Comparison of ENCODE assay signal across 8 cellular contexts in the genomic region with DNA sequence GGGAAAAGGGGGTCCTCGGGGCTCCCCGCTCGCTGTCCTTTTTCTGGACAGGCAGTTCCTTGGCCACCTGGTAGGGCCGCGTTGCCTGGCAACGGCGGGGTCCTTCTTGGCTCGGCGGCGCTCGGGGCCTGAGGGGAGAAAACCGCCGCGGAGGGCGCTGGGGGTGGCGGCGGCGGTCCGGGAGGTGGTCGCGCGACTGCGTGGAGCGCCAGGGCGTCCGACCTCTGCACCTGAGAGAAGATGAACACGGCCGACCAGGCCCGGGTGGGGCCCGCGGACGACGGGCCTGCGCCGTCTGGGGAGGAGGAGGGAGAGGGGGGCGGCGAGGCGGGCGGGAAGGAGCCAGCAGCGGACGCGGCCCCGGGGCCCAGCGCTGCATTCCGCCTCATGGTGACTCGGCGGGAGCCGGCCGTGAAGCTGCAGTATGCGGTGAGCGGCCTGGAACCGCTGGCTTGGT. TPM values are rescaled to one million over a fixed set of nuclear protein-coding genes. Genes with fewer than 3 reads are reported as not detected.
DNase-seq lines count a peak whose midpoint lies in the region; ATAC-seq and TF ChIP-seq lines count a peak whose summit lies in the region.

A gene with protein sequence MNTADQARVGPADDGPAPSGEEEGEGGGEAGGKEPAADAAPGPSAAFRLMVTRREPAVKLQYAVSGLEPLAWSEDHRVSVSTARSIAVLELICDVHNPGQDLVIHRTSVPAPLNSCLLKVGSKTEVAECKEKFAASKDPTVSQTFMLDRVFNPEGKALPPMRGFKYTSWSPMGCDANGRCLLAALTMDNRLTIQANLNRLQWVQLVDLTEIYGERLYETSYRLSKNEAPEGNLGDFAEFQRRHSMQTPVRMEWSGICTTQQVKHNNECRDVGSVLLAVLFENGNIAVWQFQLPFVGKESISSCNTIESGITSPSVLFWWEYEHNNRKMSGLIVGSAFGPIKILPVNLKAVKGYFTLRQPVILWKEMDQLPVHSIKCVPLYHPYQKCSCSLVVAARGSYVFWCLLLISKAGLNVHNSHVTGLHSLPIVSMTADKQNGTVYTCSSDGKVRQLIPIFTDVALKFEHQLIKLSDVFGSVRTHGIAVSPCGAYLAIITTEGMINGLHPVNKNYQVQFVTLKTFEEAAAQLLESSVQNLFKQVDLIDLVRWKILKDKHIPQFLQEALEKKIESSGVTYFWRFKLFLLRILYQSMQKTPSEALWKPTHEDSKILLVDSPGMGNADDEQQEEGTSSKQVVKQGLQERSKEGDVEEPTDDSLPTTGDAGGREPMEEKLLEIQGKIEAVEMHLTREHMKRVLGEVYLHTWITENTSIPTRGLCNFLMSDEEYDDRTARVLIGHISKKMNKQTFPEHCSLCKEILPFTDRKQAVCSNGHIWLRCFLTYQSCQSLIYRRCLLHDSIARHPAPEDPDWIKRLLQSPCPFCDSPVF (plus strand): TSS at position 106 of the 457 bp plus-strand sequence. CDS start 135 bp downstream, at position 241.

- H3K36me3 ChIP-seq in ES-I3 (ENCODE audit: insufficient read depth, low read length) = peaks cover 5% of the 10 kb centered on the region
- no peaks in the 10 kb centered on the region for H3K36me3 ChIP-seq in GM23338 (ENCODE audit: insufficient read depth)
- H3K36me3 ChIP-seq in adrenal gland (replicated peaks in 1 of 2) = no peaks in the 10 kb centered on the region
- no peaks in the 10 kb centered on the region for H3K36me3 ChIP-seq in uterus

- peak within 1 kb of the TSS; percentile 93 for H3K4me3 Mint-ChIP-seq in GM23338

- peaks cover 44% of the 10 kb centered on the region for H4K20me1 ChIP-seq in GM23338 (replicated peaks; ENCODE audit: insufficient read depth)

- peaks cover 10% of the 10 kb centered on the region; the same call in 1 of the 2 replicates for H3K4me1 ChIP-seq in ES-I3 (ENCODE audit: insufficient read depth, low read length)
- H3K4me1 ChIP-seq in GM23338 (ENCODE audit: insufficient read depth) = peaks cover 51% of the 10 kb centered on the region
- H3K4me1 ChIP-seq in adrenal gland (replicated peaks in 1 of 2) = peaks cover 16 to 47% of the 10 kb centered on the region in 2 donors
- peaks cover 7 to 8% of the 10 kb centered on the region in 2 donors for H3K4me1 ChIP-seq in uterus

- H3K9ac ChIP-seq in ES-I3 (ENCODE audit: low read depth, low read length) = peak within 1 kb of the TSS; percentile 97

- DNase-seq in GM23338 (ENCODE audit: low spot score) (peak; percentile 89), LNCaP clone FGC (ENCODE audit: low read depth) (no peak), SW480 (ENCODE audit: low spot score) (peak; percentile 27), adrenal gland (peak; percentile 83 to 93 (median 89)), left ventricle myocardium superior (peak; percentile 94), putamen (ENCODE audit: low spot score) (peak; percentile 82), uterus (peak; percentile 84 to 86)

- H3K27me3 ChIP-seq in GM23338 (ENCODE audit: insufficient read depth) (no peaks in the 10 kb centered on the region), adrenal gland (no peaks in the 10 kb centered on the region), uterus (no peaks in the 10 kb centered on the region)

- peaks cover 34% of the 10 kb centered on the region for H3K36me3 Mint-ChIP-seq in GM23338 (ENCODE audit: low read depth)

- H3F3A ChIP-seq in GM23338 (replicated peaks; ENCODE audit: low read depth) = peaks cover 7% of the 10 kb centered on the region

- H3K9me3 Mint-ChIP-seq in GM23338 = peaks cover 6% of the 10 kb centered on the region; the same call in 1 of the 3 replicates

- TF ChIP-seq POLR2A in adrenal gland (IDR thresholded peaks at IDR 0.05) = no peak
- TF ChIP-seq POLR2A in uterus (IDR thresholded peaks at IDR 0.05) = no peak

- peaks cover 20% of the 10 kb centered on the region for H3K27me3 Mint-ChIP-seq in GM23338 (ENCODE audit: insufficient read depth, low read depth, poor library complexity)

- TF ChIP-seq CTCF in GM23338 (conservative IDR thresholded peaks at IDR 0.05; ENCODE audit: low read depth in 2 of 2) = no peak
- no peak for TF ChIP-seq CTCF in LNCaP clone FGC (IDR thresholded peaks at IDR 0.05; ENCODE audit: control insufficient read depth, extremely low read depth, insufficient read depth)
- no peak for TF ChIP-seq CTCF in adrenal gland (IDR thresholded peaks at IDR 0.05)
- peak in 1 of 4 experiments; percentile 30 for TF ChIP-seq CTCF in uterus (IDR thresholded peaks at IDR 0.05)

- ATAC-seq in GM23338 (peak; percentile 42), left ventricle myocardium superior (peak; percentile 90)

- H3K27ac ChIP-seq in GM23338 (ENCODE audit: low read depth) = peak within 1 kb of the TSS; percentile 96
- H3K27ac ChIP-seq in adrenal gland = peak within 1 kb of the TSS; percentile 89 to 98 (median 93)
- H3K27ac ChIP-seq in uterus = peak within 1 kb of the TSS; percentile 90 to 93

- peaks cover 83% of the 10 kb centered on the region for H3K79me2 ChIP-seq in GM23338 (replicated peaks; ENCODE audit: insufficient read depth)

- intact Hi-C loops in adrenal gland (cut with DNase I) (loop anchor here in 1 of 2 donors (5.0 to 10.0 kb wide), 2 partner anchors 127 to 204 kb away; a partner anchor contains a TSS), left ventricle myocardium superior (cut with micrococcal nuclease) (no loop called here), uterus (cut with DNase I; ENCODE audit: low total_unique reads) (no loop called here)

- peaks cover 45% of the 10 kb centered on the region for H3K4me1 Mint-ChIP-seq in GM23338

- 0% methylated on average over 4 to 52 of the region's 52 CpGs; no CpG with 5 or more reads in 1 of the 4 donors for WGBS in adrenal gland, 4 donors

- H3K9me2 ChIP-seq in GM23338 (ENCODE audit: insufficient read depth) = no peaks in the 10 kb centered on the region

- H3K9me3 ChIP-seq in ES-I3 (ENCODE audit: control insufficient read depth, insufficient read depth, low read length) (no peaks in the 10 kb centered on the region), adrenal gland (replicated peaks in 1 of 3) (no peaks in the 10 kb centered on the region), uterus (no peaks in the 10 kb centered on the region)

- peak within 1 kb of the TSS; percentile 83 for H2AFZ ChIP-seq in GM23338

- H3K4me3 ChIP-seq in GM23338 (peak within 1 kb of the TSS; percentile 59), LNCaP clone FGC (ENCODE audit: low read depth, low read length) (peak within 1 kb of the TSS; percentile 95), adrenal gland (peak within 1 kb of the TSS; percentile 71 to 88 (median 82)), uterus (peak within 1 kb of the TSS; percentile 81 to 89)

- H3K27ac Mint-ChIP-seq in GM23338 = peak within 1 kb of the TSS; percentile 92

- H3K4me2 ChIP-seq in GM23338 = peak within 1 kb of the TSS; percentile 80

TF ChIP-seq in GM23338, 12 proteins besides CTCF, POLR2A, EP300 and RAD21:
- TF ChIP-seq JUNB (IDR thresholded peaks at IDR 0.05; ENCODE audit: unreplicated experiment) = no peak
- peak; percentile 79 for TF ChIP-seq CREB1 (CRISPR knock-in tag; IDR thresholded peaks at IDR 0.05; ENCODE audit: low read depth)
- TF ChIP-seq POLR2AphosphoS5 (IDR thresholded peaks at IDR 0.05; ENCODE audit: low read depth) = peak; percentile 67
- TF ChIP-seq, protein P1, sequence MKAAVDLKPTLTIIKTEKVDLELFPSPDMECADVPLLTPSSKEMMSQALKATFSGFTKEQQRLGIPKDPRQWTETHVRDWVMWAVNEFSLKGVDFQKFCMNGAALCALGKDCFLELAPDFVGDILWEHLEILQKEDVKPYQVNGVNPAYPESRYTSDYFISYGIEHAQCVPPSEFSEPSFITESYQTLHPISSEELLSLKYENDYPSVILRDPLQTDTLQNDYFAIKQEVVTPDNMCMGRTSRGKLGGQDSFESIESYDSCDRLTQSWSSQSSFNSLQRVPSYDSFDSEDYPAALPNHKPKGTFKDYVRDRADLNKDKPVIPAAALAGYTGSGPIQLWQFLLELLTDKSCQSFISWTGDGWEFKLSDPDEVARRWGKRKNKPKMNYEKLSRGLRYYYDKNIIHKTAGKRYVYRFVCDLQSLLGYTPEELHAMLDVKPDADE (IDR thresholded peaks at IDR 0.05) = peak; percentile 49; the same call in 1 of the 2 replicates
- TF ChIP-seq STAT1 (IDR thresholded peaks at IDR 0.05; ENCODE audit: unreplicated experiment) = no peak
TF ChIP-seq in GM23338: peak in this region for 3.

RNA-seq across cellular contexts. Expression of the gene that starts here (rescaled TPM):
- total RNA-seq in GM23338 (2014; rRNA removed; shearing (Covaris generic)) = 39.6 and 41.6 TPM in 2 replicates
- polyA plus RNA-seq in GM23338 (2016; fragmentation: Nextera tagmentation; extraction: Ambion mirVana) (9.5 and 9.8 TPM in 2 replicates), adrenal gland (10 to 100 TPM in 1 of 3 donors, 1 to 10 TPM in 2; 1.9 to 10.6 (median 2.4) TPM)
- total RNA-seq in adrenal gland (10 to 100 TPM in 6 of 8 donors, 1 to 10 TPM in 2; 8.2 to 18.5 (median 12.8) TPM), left ventricle myocardium superior (9.9 TPM), uterus (10 to 100 TPM in 2 of 4 donors, 1 to 10 TPM in 2; 3.2 to 27.8 (median 10.5) TPM)
